In genomic region chrX:131621650-131622049, GRCh38 we compare ENCODE assay signal across 23 cellular contexts.
DNase-seq lines count a peak whose midpoint lies in the region; ATAC-seq, FAIRE-seq and TF ChIP-seq lines count a peak whose summit lies in the region.
"Had no signal": no experiment of that assay in that cellular context is flagged by ENCODE, and none has a peak within 500 bp of the region (broad histone marks: within the 10 kb centered on the region; RNA-seq: fewer than 3 reads in every experiment).

No MANE protein-coding gene starts in this region.

- FAIRE-seq in H54 (lab: Jason Lieb, UNC) = no peak
- FAIRE-seq: GM12878 had no signal

- H3K27ac ChIP-seq in ascending aorta (peak overlapping the region; percentile 20 to 32), esophagus muscularis mucosa (replicated peaks in 1 of 4) (no peak overlapping the region)
- H3K27ac ChIP-seq: BLaER1 treated with 17β-estradiol and CSF1 and Interleukin-3, amounts not matched to agents 10 nM and 100 nM had no signal

- H3K27me3 ChIP-seq in ascending aorta (no peaks in the 10 kb centered on the region), esophagus muscularis mucosa (peaks cover 0 to 4% (median 0%) of the 10 kb centered on the region in 4 donors)

- TF ChIP-seq CTCF in ascending aorta (IDR thresholded peaks at IDR 0.05) (no peak), omental fat pad (IDR thresholded peaks at IDR 0.05) (no peak), esophagus muscularis mucosa (IDR thresholded peaks at IDR 0.05) (no peak)

- H3K36me3 ChIP-seq in ascending aorta (no peaks in the 10 kb centered on the region), esophagus muscularis mucosa (no peaks in the 10 kb centered on the region)
- H3K36me3 ChIP-seq: BLaER1 treated with 17β-estradiol and CSF1 and Interleukin-3, amounts not matched to agents 10 nM and 100 nM had no signal

- H3K4me1 ChIP-seq in ascending aorta = no peaks in the 10 kb centered on the region
- no peaks in the 10 kb centered on the region for H3K4me1 ChIP-seq in esophagus muscularis mucosa
- H3K4me1 ChIP-seq: BLaER1 treated with 17β-estradiol and CSF1 and Interleukin-3, amounts not matched to agents 10 nM and 100 nM; Caco-2 had no signal

- no peaks in the 10 kb centered on the region for H3K9me3 ChIP-seq in ascending aorta
- no peaks in the 10 kb centered on the region for H3K9me3 ChIP-seq in esophagus muscularis mucosa
- H3K9me3 ChIP-seq: BLaER1 treated with 17β-estradiol and CSF1 and Interleukin-3, amounts not matched to agents 10 nM and 100 nM; Caco-2 had no signal

- TF ChIP-seq POLR2A in esophagus muscularis mucosa (IDR thresholded peaks at IDR 0.05; ENCODE audit: low read depth) (no peak), H54 (IDR thresholded peaks at IDR 0.05; ENCODE audit: low read depth, low read length) (no peak)

- intact Hi-C loops in ascending aorta (cut with DNase I) = no loop called here
- intact Hi-C loops in esophagus muscularis mucosa (cut with DNase I) = no loop called here

- 0% methylated on average over 1 of the region's 1 CpG for whole genome bisulfite sequencing in esophagus muscularis mucosa

- no peak for TF ChIP-seq EP300 in esophagus muscularis mucosa (IDR thresholded peaks at IDR 0.05)

- DNase-seq in LHCN-M2 (ENCODE audit: low read depth) = peak; percentile 65
- DNase-seq in ascending aorta (ENCODE audit: low spot score in 2 of 2) = no peak
- DNase-seq in omental fat pad (ENCODE audit: low spot score) = no peak
- no peak for DNase-seq in esophagus muscularis mucosa (ENCODE audit: extremely low spot score)
- no peak for DNase-seq in NCI-H446 treated with DMSO at 0.1 percent for 48 hours (lab: John Stamatoyannopoulos, UW)
- DNase-seq in H54 (ENCODE audit: insufficient read length, low spot score) = no peak
- DNase-seq: Caco-2; CD4-positive, alpha-beta memory T cell; DMS 273 treated with DMSO at 0.1 percent for 48 hours; DMS79 treated with DMSO at 0.1 percent for 48 hours; MM.1S; NCI-H1048; NCI-H1417 treated with DMSO at 0.1 percent for 48 hours; NCI-H187 treated with DMSO at 0.1 percent for 48 hours; NCI-H2107; NCI-H524; NCI-H774; NK-92 treated with Interleukin-12 subunit alpha and Interleukin-12 subunit beta, amount 100 ng/mL, for 24 hours had no signal

- H3K4me3 ChIP-seq in ascending aorta (no peak overlapping the region), esophagus muscularis mucosa (no peak overlapping the region)
- H3K4me3 ChIP-seq: BLaER1 treated with 17β-estradiol and CSF1 and Interleukin-3, amounts not matched to agents 10 nM and 100 nM; GM12878 had no signal

- peak; percentile 70 for ATAC-seq in omental fat pad (ENCODE audit: low FRiP score)
- ATAC-seq in GM21723 (IDR thresholded peaks at IDR 0.05; ENCODE audit: unreplicated experiment) = no peak
- ATAC-seq: GM12878, HCT116, Panc1 had no signal

Comparison
In these comparisons a context has a peak if more than half of its experiments do, and no peak if none do; other contexts are left out.
1. H3K27ac ChIP-seq: peak in ascending aorta (2 of 2); none in esophagus muscularis mucosa (0 of 4).